Comparison of ENCODE assay signal across 9 cellular contexts in genomic region chrX:155611302-155611701, GRCh38.
DNase-seq lines count a peak whose midpoint lies in the region; ATAC-seq and TF ChIP-seq lines count a peak whose summit lies in the region.
"Had no signal": no experiment of that assay in that cellular context is flagged by ENCODE, and none has a peak within 500 bp of the region (broad histone marks: within the 10 kb centered on the region; RNA-seq: fewer than 3 reads in every experiment).

No MANE protein-coding gene starts in this region.

- H3K9me3 Mint-ChIP-seq in effector memory CD8-positive, alpha-beta T cell, result no peaks in the 10 kb centered on the region

- DNase-seq in DND-41 (no peak), NAMALWA (ENCODE audit: low spot score) (peak; percentile 6), pons (ENCODE audit: low spot score) (peak; percentile 0), NCI-H2029 treated with DMSO at 0.1 percent for 48 hours (lab: John Stamatoyannopoulos, UW) (no peak), NOMO-1 treated with DMSO at 0.1 percent for 48 hours (lab: John Stamatoyannopoulos, UW; ENCODE audit: unreplicated experiment) (no peak)
- DNase-seq in effector memory CD8-positive, alpha-beta T cell, result no peak
- DNase-seq: activated CD8-positive, alpha-beta memory T cell treated with anti-CD3 and anti-CD28 coated beads, Interleukin-2, amount 50 U/mL, for 48 hours had no signal

- ATAC-seq in DND-41 (ENCODE audit: insufficient read depth, low read depth), result no peak
- no peak for ATAC-seq in effector memory CD8-positive, alpha-beta T cell (replicated peaks)
- ATAC-seq in HG03460 (IDR thresholded peaks at IDR 0.05; ENCODE audit: unreplicated experiment), result no peak
- no peak for ATAC-seq in HG02610 (IDR thresholded peaks at IDR 0.05; ENCODE audit: unreplicated experiment)

- no peaks in the 10 kb centered on the region for H3K27me3 ChIP-seq in DND-41 (ENCODE audit: insufficient read depth, low read length, poor library complexity)

- H3K4me3 ChIP-seq in DND-41 (ENCODE audit: low read depth in 1 of 2, low read length in 2 of 2), result peak overlapping the region in 1 of 2 experiments; percentile 89; a peak in 1 of 4 replicates

- H3K9ac ChIP-seq in DND-41 (ENCODE audit: low read depth, low read length), result peak overlapping the region; percentile 85; the same call in 1 of the 2 replicates

- no peak overlapping the region for H2AFZ ChIP-seq in DND-41 (ENCODE audit: low read depth, low read length)

- peaks cover 55% of the 10 kb centered on the region for H3K79me2 ChIP-seq in DND-41 (ENCODE audit: insufficient read depth, low read length)

- H3K36me3 Mint-ChIP-seq in effector memory CD8-positive, alpha-beta T cell (ENCODE audit: insufficient read depth), result peaks cover 3% of the 10 kb centered on the region

- no peaks in the 10 kb centered on the region for H4K20me1 ChIP-seq in DND-41 (ENCODE audit: insufficient read depth, low read length)

- H3K4me2 ChIP-seq in DND-41 (ENCODE audit: insufficient read depth, low read length), result peak overlapping the region; percentile 82

- peak overlapping the region in 1 of 2 donors; percentile 93 for H3K27ac Mint-ChIP-seq in effector memory CD8-positive, alpha-beta T cell

- no peak overlapping the region for H3K27ac ChIP-seq in DND-41 (ENCODE audit: low read length)

- H3K4me1 Mint-ChIP-seq in effector memory CD8-positive, alpha-beta T cell (ENCODE audit: low read depth in 2 of 2), result peaks cover 14 to 41% of the 10 kb centered on the region in 2 donors

- no peak for TF ChIP-seq CTCF in DND-41 (IDR thresholded peaks at IDR 0.05; ENCODE audit: borderline replicate concordance, extremely low read depth, low read length, poor library complexity, severe bottlenecking)

- H3K4me1 ChIP-seq in DND-41 (ENCODE audit: insufficient read depth, low read length), result peaks cover 20% of the 10 kb centered on the region

- no peaks in the 10 kb centered on the region for H3K27me3 Mint-ChIP-seq in effector memory CD8-positive, alpha-beta T cell

- H3K9me3 ChIP-seq in DND-41 (ENCODE audit: insufficient read depth, low read length, severe bottlenecking), result peaks cover 4% of the 10 kb centered on the region

- peak overlapping the region; percentile 87 for H3K4me3 Mint-ChIP-seq in effector memory CD8-positive, alpha-beta T cell

- no peaks in the 10 kb centered on the region; the same call in 1 of the 2 replicates for H3K36me3 ChIP-seq in DND-41 (ENCODE audit: insufficient read depth, low read length)

Comparison
In these comparisons a context has a peak if more than half of its experiments do, and no peak if none do; other contexts are left out.
1. DNase-seq: peak in NAMALWA (single experiment) and pons (single experiment); none in DND-41 (single experiment), effector memory CD8-positive, alpha-beta T cell (0 of 3), NCI-H2029 treated with DMSO at 0.1 percent for 48 hours (single experiment) and NOMO-1 treated with DMSO at 0.1 percent for 48 hours (single experiment).